In genomic region chr16:46859719-46860152, GRCh38 we compare ENCODE assay signal across 8 cellular contexts. TPM values are rescaled to one million over a fixed set of nuclear protein-coding genes. Genes with fewer than 3 reads are reported as not detected.
DNase-seq lines count a peak whose midpoint lies in the region; TF ChIP-seq lines count a peak whose summit lies in the region.

No MANE protein-coding gene starts in this region.

- DNase-seq in GM03348 (ENCODE audit: low spot score), result peak; percentile 87
- DNase-seq in NCI-H460 (ENCODE audit: extremely low read depth, low read depth), result peak; percentile 75
- peak; percentile 84 for DNase-seq in dermis blood vessel endothelial cell
- DNase-seq in smooth muscle cell (lab: John Stamatoyannopoulos, UW; ENCODE audit: unreplicated experiment), result no peak
- DNase-seq in OCI-LY7 (ENCODE audit: low spot score), result no peak
- DNase-seq in KG1 (lab: John Stamatoyannopoulos, UW), result no peak
- DNase-seq in cerebellum (ENCODE audit: low spot score), result no peak
- no peak for DNase-seq in OCI-M2 (lab: John Stamatoyannopoulos, UW; ENCODE audit: unreplicated experiment)

- H3K27me3 ChIP-seq in smooth muscle cell (ENCODE audit: low read depth), result no peaks in the 10 kb centered on the region

- H3K4me1 ChIP-seq in smooth muscle cell (ENCODE audit: low read depth) (no peaks in the 10 kb centered on the region), OCI-LY7 (ENCODE audit: insufficient read depth, low read length, poor library complexity, severe bottlenecking) (no peaks in the 10 kb centered on the region)

- H3F3A ChIP-seq in smooth muscle cell (ENCODE audit: low read depth), result no peaks in the 10 kb centered on the region

- H2AFZ ChIP-seq in smooth muscle cell (ENCODE audit: low read depth) (no peak overlapping the region), OCI-LY7 (ENCODE audit: low read length) (no peak overlapping the region)

- no peak overlapping the region for H3K4me2 ChIP-seq in smooth muscle cell
- no peak overlapping the region for H3K4me2 ChIP-seq in OCI-LY7 (ENCODE audit: low read length)

- CTCF ChIA-PET in OCI-LY7 (lab: Charles Lee; ENCODE audit: unreplicated experiment), result interaction anchor here (0.6 kb wide), 1 partner anchor 8 kb away, joined by 3 read pairs; no protein-coding TSS in a partner anchor

- H3K9me2 ChIP-seq in OCI-LY7 (ENCODE audit: insufficient read depth, low read length), result no peaks in the 10 kb centered on the region

- TF ChIP-seq CTCF in smooth muscle cell (IDR thresholded peaks at IDR 0.05; ENCODE audit: borderline replicate concordance, insufficient read depth, poor library complexity, severe bottlenecking), result no peak
- TF ChIP-seq CTCF in OCI-LY7 (conservative IDR thresholded peaks at IDR 0.05; ENCODE audit: low read length), result no peak

- H3K36me3 ChIP-seq in smooth muscle cell (ENCODE audit: low read depth) (no peaks in the 10 kb centered on the region), OCI-LY7 (ENCODE audit: insufficient read depth, low read length) (no peaks in the 10 kb centered on the region)

- WGBS in smooth muscle cell (ENCODE audit: low lambda C conversion rate), result 33% methylated on average over 5 of the region's 5 CpGs

- BruUV-seq in OCI-LY7 (replicated peaks; lab: Mats Ljungman, UMichigan), result no TSS peak

- H3K9me3 ChIP-seq in smooth muscle cell (replicated peaks; ENCODE audit: low read depth) (no peaks in the 10 kb centered on the region), OCI-LY7 (ENCODE audit: low read length) (no peaks in the 10 kb centered on the region)

- POLR2A ChIA-PET in OCI-LY7 (lab: Charles Lee), result interaction anchor here (0.6 to 0.8 kb wide), 2 partner anchors 12 to 14 kb away, joined by 3 read pairs; no protein-coding TSS in a partner anchor

- H4K20me1 ChIP-seq in smooth muscle cell (ENCODE audit: low read depth) (no peaks in the 10 kb centered on the region), OCI-LY7 (ENCODE audit: insufficient read depth, low read length) (no peaks in the 10 kb centered on the region)

- no peak overlapping the region for H3K4me3 ChIP-seq in smooth muscle cell
- H3K4me3 ChIP-seq in OCI-LY7 (ENCODE audit: low read depth, low read length, poor library complexity, severe bottlenecking), result no peak overlapping the region

- H3K27ac ChIP-seq in smooth muscle cell (ENCODE audit: low read depth), result peak overlapping the region; percentile 32
- H3K27ac ChIP-seq in OCI-LY7 (ENCODE audit: low read depth, low read length, poor library complexity, severe bottlenecking), result no peak overlapping the region

- intact Hi-C loops in OCI-LY7 (cut with micrococcal nuclease; ENCODE audit: unreplicated experiment), result no loop called here

- H3K9ac ChIP-seq in smooth muscle cell (ENCODE audit: low read depth), result no peak overlapping the region

- H3K79me2 ChIP-seq in smooth muscle cell (ENCODE audit: low read depth) (no peaks in the 10 kb centered on the region), OCI-LY7 (ENCODE audit: insufficient read depth, low read depth, low read length) (no peaks in the 10 kb centered on the region)

RNA-seq across cellular contexts. Expression of gene GPT2, which starts 24.4 kb away (rescaled TPM):
- 22.9 and 23.3 TPM in 2 replicates for total RNA-seq in NCI-H460 (2014; rRNA removed; shearing (Covaris generic))
- 45.3 and 49.2 TPM in 2 replicates for polyA plus RNA-seq in NCI-H460 (2014; cell fraction: nucleus; rRNA removed)
- total RNA-seq in dermis blood vessel endothelial cell (8.2 and 10.4 TPM in 2 replicates), smooth muscle cell (16.9 and 21.4 TPM in 2 replicates), OCI-LY7 (2022) (92.2 and 105 TPM in 2 replicates), cerebellum (17.4 TPM)
- 26.9 and 29.3 TPM in 2 replicates for polyA plus RNA-seq in smooth muscle cell
- 30.2 and 42.5 TPM in 2 replicates for total RNA-seq in OCI-LY7 (2014; rRNA removed; shearing (Covaris generic))

RNA-seq across cellular contexts. Expression of gene C16orf87, which starts 28.8 kb away (rescaled TPM):
- total RNA-seq in NCI-H460 (2014; rRNA removed; shearing (Covaris generic)), result 13.9 and 17.6 TPM in 2 replicates
- 9.7 and 11.7 TPM in 2 replicates for polyA plus RNA-seq in NCI-H460 (2014; cell fraction: nucleus; rRNA removed)
- total RNA-seq in dermis blood vessel endothelial cell, result 10.9 and 11.2 TPM in 2 replicates
- total RNA-seq in smooth muscle cell, result 21.5 and 23.3 TPM in 2 replicates
- polyA plus RNA-seq in smooth muscle cell, result 19.6 and 25.3 TPM in 2 replicates
- total RNA-seq in OCI-LY7 (2014; rRNA removed; shearing (Covaris generic)), result 9.1 and 14.9 TPM in 2 replicates
- total RNA-seq in OCI-LY7 (2022), result 21.1 and 22.1 TPM in 2 replicates
- total RNA-seq in cerebellum, result 16.8 TPM

Comparison
In these comparisons a context has a peak if more than half of its experiments do, and no peak if none do; other contexts are left out.
1. DNase-seq: peak in GM03348 (single experiment), NCI-H460 (single experiment) and dermis blood vessel endothelial cell (single experiment); none in smooth muscle cell (single experiment), OCI-LY7 (single experiment), KG1 (single experiment), cerebellum (single experiment) and OCI-M2 (single experiment).